8 cellular contexts compared by ENCODE assay signal in the genomic region with DNA sequence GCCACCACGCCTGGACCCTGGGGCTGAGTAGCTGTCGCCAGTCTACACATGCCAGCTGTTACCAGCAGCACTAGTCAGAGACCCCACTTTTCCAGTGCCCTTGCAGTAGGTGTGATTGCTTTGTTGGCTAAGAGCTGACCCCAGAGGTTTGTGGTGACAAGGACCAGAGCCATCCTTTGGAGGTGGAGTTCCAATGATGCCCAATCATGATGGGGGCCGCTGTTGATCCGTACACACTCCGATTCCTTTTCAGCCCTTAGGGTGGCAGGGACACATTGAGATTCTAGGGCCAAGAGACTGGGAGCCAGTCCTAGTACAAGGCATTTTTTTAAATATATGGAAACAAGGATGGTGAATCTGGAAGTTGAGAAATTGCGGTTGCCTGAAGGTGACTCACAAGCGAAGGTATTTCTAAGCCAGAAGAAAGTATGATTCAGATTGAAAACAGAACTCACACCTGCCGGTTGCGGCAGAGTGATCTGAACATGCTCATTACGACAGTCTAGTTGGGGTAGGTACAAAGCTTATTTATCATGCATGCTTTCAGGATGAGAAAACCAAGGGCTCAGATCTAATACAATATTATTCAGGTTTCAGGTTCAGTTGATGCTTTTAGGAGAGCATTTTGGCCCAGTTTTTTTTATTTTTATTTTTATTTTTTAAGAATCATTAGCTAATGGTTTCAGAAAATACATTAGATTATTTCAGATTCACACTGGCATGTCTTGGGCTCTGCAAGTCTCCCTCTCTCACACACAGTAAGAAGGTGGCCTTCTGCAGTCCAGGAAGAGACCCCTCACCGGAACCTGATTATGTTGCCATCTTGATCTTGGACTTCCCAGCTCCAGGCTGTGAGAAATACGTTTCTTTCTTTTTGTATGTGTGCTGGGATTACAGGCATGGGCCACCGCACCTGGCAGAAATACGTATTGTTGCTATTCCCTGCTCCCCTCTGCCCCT. TPM values are rescaled to one million over a fixed set of nuclear protein-coding genes. Genes with fewer than 3 reads are reported as not detected.
DNase-seq lines count a peak whose midpoint lies in the region; ATAC-seq and TF ChIP-seq lines count a peak whose summit lies in the region.

No MANE protein-coding gene starts in this region.

- intact Hi-C loops in mucosa of descending colon (cut with DNase I, micrococcal nuclease) = no loop called here
- intact Hi-C loops in CD4-positive, alpha-beta memory T cell (cut with micrococcal nuclease) = no loop called here

- H3K27me3 ChIP-seq in CD4-positive, alpha-beta memory T cell (ENCODE audit: insufficient read depth, low read length) = no peaks in the 10 kb centered on the region

- H3K27ac ChIP-seq in RWPE1 = peak overlapping the region; percentile 88
- H3K27ac ChIP-seq in CD4-positive, alpha-beta memory T cell (ENCODE audit: low read depth, low read length) = no peak overlapping the region

- peak; percentile 89 for ATAC-seq in GM19035 (IDR thresholded peaks at IDR 0.05; ENCODE audit: unreplicated experiment)
- peak; percentile 97 for ATAC-seq in HG02798 (IDR thresholded peaks at IDR 0.05; ENCODE audit: poor library complexity, unreplicated experiment)
- ATAC-seq in omental fat pad (ENCODE audit: low FRiP score) = peak; percentile 75
- ATAC-seq in mucosa of descending colon = no peak

- H3K4me3 ChIP-seq in mucosa of descending colon = no peak overlapping the region
- H3K4me3 ChIP-seq in CD4-positive, alpha-beta memory T cell (ENCODE audit: low read length in 2 of 2) = no peak overlapping the region

- POLR2A ChIA-PET in RWPE1 (lab: Yijun Ruan, JAX; ENCODE audit: low non-redundant PET) = no interaction called here
- POLR2A ChIA-PET in CD4-positive, alpha-beta memory T cell (lab: Charles Lee; ENCODE audit: partially characterized antibody) = no interaction called here

- DNase-seq in RWPE1 (ENCODE audit: low spot score) (peak; percentile 73), omental fat pad (ENCODE audit: low spot score) (no peak), mucosa of descending colon (no peak), GF-D8 (lab: John Stamatoyannopoulos, UW) (no peak), activated gamma-delta T cell treated with Interleukin-2 at 50 U/mL for 16 hours (no peak)
- no peak for DNase-seq in CD4-positive, alpha-beta memory T cell

- CTCF ChIA-PET in RWPE1 (lab: Yijun Ruan, JAX) = interaction anchor here (0.7 kb wide), 1 partner anchor 64 kb away, joined by 3 read pairs; no protein-coding TSS in a partner anchor
- CTCF ChIA-PET in CD4-positive, alpha-beta memory T cell (lab: Charles Lee; ENCODE audit: partially characterized antibody) = no interaction called here

- no peaks in the 10 kb centered on the region for H3K9me3 ChIP-seq in mucosa of descending colon
- no peaks in the 10 kb centered on the region for H3K9me3 ChIP-seq in CD4-positive, alpha-beta memory T cell (ENCODE audit: control insufficient read depth in 1 of 2, low read length in 2 of 2)

- H3K27ac Mint-ChIP-seq in CD4-positive, alpha-beta memory T cell = no peak overlapping the region

- peaks cover 0 to 7% (median 0%) of the 10 kb centered on the region in 8 donors for H3K9me3 Mint-ChIP-seq in CD4-positive, alpha-beta memory T cell

- no peak for TF ChIP-seq CTCF in RWPE1 (conservative IDR thresholded peaks at IDR 0.05; ENCODE audit: low read depth)
- no peak for TF ChIP-seq CTCF in omental fat pad (IDR thresholded peaks at IDR 0.05)
- no peak for TF ChIP-seq CTCF in mucosa of descending colon (IDR thresholded peaks at IDR 0.05)

- peaks cover 2% of the 10 kb centered on the region in 2 donors for H3K27me3 Mint-ChIP-seq in CD4-positive, alpha-beta memory T cell

- no peaks in the 10 kb centered on the region for H3K4me1 ChIP-seq in mucosa of descending colon (ENCODE audit: low read depth)
- H3K4me1 ChIP-seq in CD4-positive, alpha-beta memory T cell (ENCODE audit: insufficient read depth, low read length) = no peaks in the 10 kb centered on the region

- H3K4me3 Mint-ChIP-seq in CD4-positive, alpha-beta memory T cell = no peak overlapping the region

- H3K36me3 Mint-ChIP-seq in CD4-positive, alpha-beta memory T cell = no peaks in the 10 kb centered on the region

- H3K36me3 ChIP-seq in mucosa of descending colon (ENCODE audit: low read depth) = no peaks in the 10 kb centered on the region
- no peaks in the 10 kb centered on the region for H3K36me3 ChIP-seq in CD4-positive, alpha-beta memory T cell (ENCODE audit: insufficient read depth, low read length)

- no peaks in the 10 kb centered on the region for H3K4me1 Mint-ChIP-seq in CD4-positive, alpha-beta memory T cell

RNA-seq across cellular contexts. Expression of gene SHROOM2, which starts 43.4 kb away (rescaled TPM):
- total RNA-seq in omental fat pad (1 to 10 TPM in 3 of 4 donors, under 1 TPM in 1; 0.88 to 2.4 (median 2.1) TPM), mucosa of descending colon (10 to 100 TPM in 1 of 3 donors, 1 to 10 TPM in 2; 1.2 to 11.5 (median 5.1) TPM)
- not detected for total RNA-seq in CD4-positive, alpha-beta memory T cell
- polyA plus RNA-seq in CD4-positive, alpha-beta memory T cell = not detected
